10 cellular contexts compared by ENCODE assay signal in the genomic region with DNA sequence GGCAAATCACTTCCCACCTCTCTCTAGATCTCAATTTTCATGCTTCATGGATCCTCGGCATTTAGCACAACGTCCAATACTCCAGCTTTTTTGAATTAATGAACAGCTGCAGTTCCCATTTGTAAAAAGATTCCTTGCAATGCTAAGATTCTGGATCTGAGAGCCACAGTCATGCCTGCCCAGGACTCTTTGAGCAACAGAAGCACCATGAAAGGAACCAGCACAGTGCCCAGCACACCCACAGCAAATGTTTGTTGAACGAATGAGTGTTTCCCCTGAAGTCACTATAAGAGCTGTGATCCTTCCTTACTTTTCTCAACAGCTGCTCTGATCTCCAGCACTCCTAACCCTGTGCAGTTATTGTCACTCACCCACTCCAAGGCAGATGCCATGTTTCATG. TPM values are rescaled to one million over a fixed set of nuclear protein-coding genes. Genes with fewer than 3 reads are reported as not detected.
DNase-seq lines count a peak whose midpoint lies in the region; ATAC-seq, FAIRE-seq and TF ChIP-seq lines count a peak whose summit lies in the region.
"Had no signal": no experiment of that assay in that cellular context is flagged by ENCODE, and none has a peak within 500 bp of the region (broad histone marks: within the 10 kb centered on the region; RNA-seq: fewer than 3 reads in every experiment).

No MANE protein-coding gene starts in this region.

- H3K4me3 Mint-ChIP-seq in activated naive CD4-positive, alpha-beta T cell treated with anti-CD3 and anti-CD28 coated beads, Interleukin-2, amount 50 U/mL, for 24 hours: no peak overlapping the region
- H3K4me3 Mint-ChIP-seq in naive thymus-derived CD4-positive, alpha-beta T cell: peak overlapping the region in 9 of 10 donors; percentile 45 to 73 (median 55)
- no peak overlapping the region for H3K4me3 Mint-ChIP-seq in type B pancreatic cell
- H3K4me3 Mint-ChIP-seq: dendritic cell treated with granulocyte-macrophage colony-stimulating factor and Interleukin-4, amounts not matched to agents 40 ng/mL and 50 ng/mL, for 4 days had no signal

- H3K9me3 ChIP-seq in breast epithelium (no peaks in the 10 kb centered on the region), smooth muscle cell (replicated peaks; ENCODE audit: low read depth) (no peaks in the 10 kb centered on the region)
- H3K9me3 ChIP-seq in naive thymus-derived CD4-positive, alpha-beta T cell (ENCODE audit: control insufficient read depth in 2 of 3, low read length in 3 of 3): no peaks in the 10 kb centered on the region

- H3K4me3 ChIP-seq in breast epithelium: no peak overlapping the region
- no peak overlapping the region for H3K4me3 ChIP-seq in naive thymus-derived CD4-positive, alpha-beta T cell (ENCODE audit: low read length)
- no peak overlapping the region for H3K4me3 ChIP-seq in smooth muscle cell

- no peaks in the 10 kb centered on the region for H3K9me3 Mint-ChIP-seq in activated naive CD4-positive, alpha-beta T cell treated with anti-CD3 and anti-CD28 coated beads, Interleukin-2, amount 50 U/mL, for 24 hours
- H3K9me3 Mint-ChIP-seq in naive thymus-derived CD4-positive, alpha-beta T cell: no peaks in the 10 kb centered on the region
- no peaks in the 10 kb centered on the region for H3K9me3 Mint-ChIP-seq in type B pancreatic cell
- H3K9me3 Mint-ChIP-seq: dendritic cell treated with granulocyte-macrophage colony-stimulating factor and Interleukin-4, amounts not matched to agents 40 ng/mL and 50 ng/mL, for 4 days had no signal

- no peak for DNase-seq in activated naive CD4-positive, alpha-beta T cell treated with Interleukin-2 at 50 U/mL for 16 hours
- DNase-seq in breast epithelium (ENCODE audit: low spot score in 2 of 2) (no peak), type B pancreatic cell (ENCODE audit: extremely low spot score, unreplicated experiment) (no peak), GM19238 (ENCODE audit: insufficient read length, low spot score) (no peak), H54 (ENCODE audit: insufficient read length, low spot score) (no peak), smooth muscle cell (lab: John Stamatoyannopoulos, UW; ENCODE audit: unreplicated experiment) (no peak)
- DNase-seq in naive thymus-derived CD4-positive, alpha-beta T cell: no peak

- no peaks in the 10 kb centered on the region for H3K27me3 Mint-ChIP-seq in activated naive CD4-positive, alpha-beta T cell treated with anti-CD3 and anti-CD28 coated beads, Interleukin-2, amount 50 U/mL, for 24 hours
- no peaks in the 10 kb centered on the region for H3K27me3 Mint-ChIP-seq in naive thymus-derived CD4-positive, alpha-beta T cell
- no peaks in the 10 kb centered on the region for H3K27me3 Mint-ChIP-seq in type B pancreatic cell

- peaks cover 7% of the 10 kb centered on the region for H3F3A ChIP-seq in smooth muscle cell (ENCODE audit: low read depth)

- intact Hi-C loops in breast epithelium (cut with DNase I; ENCODE audit: low total_unique reads): no loop called here
- intact Hi-C loops in naive thymus-derived CD4-positive, alpha-beta T cell (cut with micrococcal nuclease): no loop called here

- H3K4me1 ChIP-seq in breast epithelium: peaks cover 23 to 48% of the 10 kb centered on the region in 2 donors
- peaks cover 36 to 83% of the 10 kb centered on the region in 2 donors for H3K4me1 ChIP-seq in naive thymus-derived CD4-positive, alpha-beta T cell (ENCODE audit: control insufficient read depth in 2 of 2, insufficient read depth in 2 of 2, low read length in 2 of 2)
- H3K4me1 ChIP-seq in smooth muscle cell (ENCODE audit: low read depth): peaks cover 27% of the 10 kb centered on the region

- peaks cover 83% of the 10 kb centered on the region for H3K4me1 Mint-ChIP-seq in activated naive CD4-positive, alpha-beta T cell treated with anti-CD3 and anti-CD28 coated beads, Interleukin-2, amount 50 U/mL, for 24 hours
- peaks cover 53 to 88% (median 71%) of the 10 kb centered on the region in 7 donors for H3K4me1 Mint-ChIP-seq in naive thymus-derived CD4-positive, alpha-beta T cell
- peaks cover 50% of the 10 kb centered on the region for H3K4me1 Mint-ChIP-seq in type B pancreatic cell (ENCODE audit: unreplicated experiment)

- H3K9ac ChIP-seq in smooth muscle cell (ENCODE audit: low read depth): no peak overlapping the region

- TF ChIP-seq CTCF in breast epithelium (IDR thresholded peaks at IDR 0.05): no peak
- no peak for TF ChIP-seq CTCF in type B pancreatic cell (conservative IDR thresholded peaks at IDR 0.05)
- no peak for TF ChIP-seq CTCF in smooth muscle cell (IDR thresholded peaks at IDR 0.05; ENCODE audit: borderline replicate concordance, insufficient read depth, poor library complexity, severe bottlenecking)

- no peak for FAIRE-seq in H54 (lab: Jason Lieb, UNC)

- no peak overlapping the region for H3K4me2 ChIP-seq in smooth muscle cell

- CTCF ChIA-PET in naive thymus-derived CD4-positive, alpha-beta T cell (lab: Charles Lee): interaction anchor here (0.7 to 1.9 kb wide), 3 partner anchors 22 to 88 kb away, joined by 3 to 7 read pairs (median 3); no protein-coding TSS in a partner anchor

- ATAC-seq in naive thymus-derived CD4-positive, alpha-beta T cell: no peak
- ATAC-seq: SK-N-SH treated with all-trans-retinoic acid at 6 μM for 48 hours had no signal

- 64% methylated on average over 3 of the region's 3 CpGs for WGBS in smooth muscle cell (ENCODE audit: low lambda C conversion rate)

- H3K79me2 ChIP-seq in smooth muscle cell (ENCODE audit: low read depth): no peaks in the 10 kb centered on the region

- no peaks in the 10 kb centered on the region for H3K36me3 ChIP-seq in breast epithelium
- no peaks in the 10 kb centered on the region for H3K36me3 ChIP-seq in naive thymus-derived CD4-positive, alpha-beta T cell (ENCODE audit: control insufficient read depth in 2 of 3, insufficient read depth in 3 of 3, low read length in 3 of 3)
- no peaks in the 10 kb centered on the region for H3K36me3 ChIP-seq in smooth muscle cell (ENCODE audit: low read depth)

- H3K36me3 Mint-ChIP-seq in activated naive CD4-positive, alpha-beta T cell treated with anti-CD3 and anti-CD28 coated beads, Interleukin-2, amount 50 U/mL, for 24 hours: no peaks in the 10 kb centered on the region
- peaks cover 0 to under 1% (median 0%) of the 10 kb centered on the region in 5 donors for H3K36me3 Mint-ChIP-seq in naive thymus-derived CD4-positive, alpha-beta T cell
- H3K36me3 Mint-ChIP-seq in type B pancreatic cell: no peaks in the 10 kb centered on the region

- POLR2A ChIA-PET in naive thymus-derived CD4-positive, alpha-beta T cell (lab: Charles Lee): interaction anchor here (0.8 to 18.6 kb wide), 11 partner anchors 16 to 200 kb away, joined by 3 to 219 read pairs (median 4); partner anchors contain the start of genes ANAPC16 and DDIT4

- H3K27ac ChIP-seq in breast epithelium: peak overlapping the region; percentile 84 to 91
- H3K27ac ChIP-seq in naive thymus-derived CD4-positive, alpha-beta T cell (ENCODE audit: low read depth, low read length): peak overlapping the region; percentile 40
- no peak overlapping the region for H3K27ac ChIP-seq in smooth muscle cell (ENCODE audit: low read depth)

- H3K27me3 ChIP-seq in breast epithelium (no peaks in the 10 kb centered on the region), smooth muscle cell (ENCODE audit: low read depth) (no peaks in the 10 kb centered on the region)
- no peaks in the 10 kb centered on the region for H3K27me3 ChIP-seq in naive thymus-derived CD4-positive, alpha-beta T cell (ENCODE audit: control insufficient read depth in 2 of 2, insufficient read depth in 2 of 2, low read length in 2 of 2)

- H2AFZ ChIP-seq in smooth muscle cell (ENCODE audit: low read depth): no peak overlapping the region

- no peaks in the 10 kb centered on the region for H4K20me1 ChIP-seq in smooth muscle cell (ENCODE audit: low read depth)

- TF ChIP-seq POLR2A in breast epithelium (IDR thresholded peaks at IDR 0.05) (no peak), H54 (IDR thresholded peaks at IDR 0.05; ENCODE audit: low read depth, low read length) (no peak)

- peak overlapping the region; percentile 73 for H3K27ac Mint-ChIP-seq in activated naive CD4-positive, alpha-beta T cell treated with anti-CD3 and anti-CD28 coated beads, Interleukin-2, amount 50 U/mL, for 24 hours
- H3K27ac Mint-ChIP-seq in naive thymus-derived CD4-positive, alpha-beta T cell: peak overlapping the region; percentile 49 to 98 (median 93)
- H3K27ac Mint-ChIP-seq in type B pancreatic cell: peak overlapping the region; percentile 49
- H3K27ac Mint-ChIP-seq: dendritic cell treated with granulocyte-macrophage colony-stimulating factor and Interleukin-4, amounts not matched to agents 40 ng/mL and 50 ng/mL, for 4 days had no signal

RNA-seq across cellular contexts. Expression of gene DDIT4, which starts 20.7 kb away (rescaled TPM):
- total RNA-seq in breast epithelium (100 to 1,000 TPM; 183 to 555 (median 341) TPM), type B pancreatic cell (ENCODE audit: low replicate concordance) (95.9 and 130 TPM in 2 replicates), smooth muscle cell (161 and 198 TPM in 2 replicates)
- total RNA-seq in naive thymus-derived CD4-positive, alpha-beta T cell: 100 to 1,000 TPM in 3 of 5 experiments, 10 to 100 TPM in 2; 25.4 to 335 (median 135) TPM
- polyA plus RNA-seq in naive thymus-derived CD4-positive, alpha-beta T cell: 100 to 1,000 TPM in 1 of 2 donors, 10 to 100 TPM in 1; 80.4 to 219 TPM
- 248 and 299 TPM in 2 replicates for polyA plus RNA-seq in smooth muscle cell

RNA-seq across cellular contexts. Expression of gene ASCC1, which starts 36.9 kb away (rescaled TPM):
- total RNA-seq in breast epithelium: 10 to 100 TPM; 28.5 to 42.9 (median 29.6) TPM
- total RNA-seq in naive thymus-derived CD4-positive, alpha-beta T cell: 10 to 100 TPM; 19.4 to 33.1 (median 24.2) TPM
- 10 to 100 TPM; 25.2 to 27.1 TPM for polyA plus RNA-seq in naive thymus-derived CD4-positive, alpha-beta T cell
- 30.4 and 32.8 TPM in 2 replicates for total RNA-seq in type B pancreatic cell (ENCODE audit: low replicate concordance)
- total RNA-seq in smooth muscle cell: 28.1 and 37.0 TPM in 2 replicates
- 24.0 and 24.7 TPM in 2 replicates for polyA plus RNA-seq in smooth muscle cell

RNA-seq across cellular contexts. Expression of gene ANAPC16, which starts 37.2 kb away (rescaled TPM):
- total RNA-seq in breast epithelium (100 to 1,000 TPM; 104 to 155 (median 112) TPM), type B pancreatic cell (ENCODE audit: low replicate concordance) (79.2 and 86.3 TPM in 2 replicates), smooth muscle cell (50.8 and 81.8 TPM in 2 replicates)
- total RNA-seq in naive thymus-derived CD4-positive, alpha-beta T cell: 100 to 1,000 TPM in 3 of 5 experiments, 10 to 100 TPM in 2; 85.5 to 131 (median 105) TPM
- polyA plus RNA-seq in naive thymus-derived CD4-positive, alpha-beta T cell: 100 to 1,000 TPM; 318 to 445 TPM
- polyA plus RNA-seq in smooth muscle cell: 76.4 and 80.8 TPM in 2 replicates

Comparison
In these comparisons a context has a peak if more than half of its experiments do, and no peak if none do; other contexts are left out.
1. H3K4me3 Mint-ChIP-seq: peak in naive thymus-derived CD4-positive, alpha-beta T cell (9 of 10); none in activated naive CD4-positive, alpha-beta T cell treated with anti-CD3 and anti-CD28 coated beads, Interleukin-2, amount 50 U/mL, for 24 hours (single experiment) and type B pancreatic cell (single experiment).
2. Peak in every context shown above with its lines, with median percentiles within 50 percentile points of each other: H3K27ac Mint-ChIP-seq.